Comparison of ENCODE assay signal across 10 cellular contexts in genomic region chr9:137588891-137589290, GRCh38. TPM values are rescaled to one million over a fixed set of nuclear protein-coding genes. Genes with fewer than 3 reads are reported as not detected.
DNase-seq lines count a peak whose midpoint lies in the region; ATAC-seq and TF ChIP-seq lines count a peak whose summit lies in the region.
"Had no signal": no experiment of that assay in that cellular context is flagged by ENCODE, and none has a peak within 500 bp of the region (broad histone marks: within the 10 kb centered on the region; RNA-seq: fewer than 3 reads in every experiment).

No MANE protein-coding gene starts in this region.

- H3K27me3 ChIP-seq in A673 (replicated peaks; ENCODE audit: insufficient read depth, low read depth, low read length, poor library complexity): no peaks in the 10 kb centered on the region
- H3K27me3 ChIP-seq in HAP-1 (ENCODE audit: low read depth): no peaks in the 10 kb centered on the region
- H3K27me3 ChIP-seq in iPS-20b (ENCODE audit: insufficient read depth, low read length): peaks cover 9% of the 10 kb centered on the region; the same call in 1 of the 2 replicates
- H3K27me3 ChIP-seq: pancreas had no signal

- peaks cover 8% of the 10 kb centered on the region for H3K36me3 Mint-ChIP-seq in activated naive CD8-positive, alpha-beta T cell treated with anti-CD3 and anti-CD28 coated beads, Interleukin-2, amount 10 ng/mL, durations not matched to agents 7 days and 5 days

- DNase-seq in A673 (ENCODE audit: low spot score): no peak
- no peak for DNase-seq in HAP-1 (ENCODE audit: low spot score in 2 of 2)
- DNase-seq in activated naive CD8-positive, alpha-beta T cell treated with anti-CD3 and anti-CD28 coated beads, Interleukin-2, amount 10 ng/mL, durations not matched to agents 7 days and 5 days: no peak
- no peak for DNase-seq in A172 (ENCODE audit: low spot score)
- no peak for DNase-seq in stimulated activated CD4-positive, alpha-beta T cell treated with anti-CD3 and anti-CD28 coated beads, Interleukin-2, amount 100 ng/mL, for 48 hours

- H3K27ac ChIP-seq in A673 (ENCODE audit: low read depth, low read length, poor library complexity, severe bottlenecking): peak overlapping the region; percentile 77
- H3K27ac ChIP-seq in iPS-20b (ENCODE audit: low read length): no peak overlapping the region
- H3K27ac ChIP-seq: pancreas, thoracic aorta had no signal

- peak overlapping the region; percentile 81 for H3K9ac ChIP-seq in iPS-20b (ENCODE audit: low read depth, low read length)

- no peak overlapping the region for H3K27ac Mint-ChIP-seq in activated naive CD8-positive, alpha-beta T cell treated with anti-CD3 and anti-CD28 coated beads, Interleukin-2, amount 10 ng/mL, durations not matched to agents 7 days and 5 days

- no peaks in the 10 kb centered on the region for H3K9me3 ChIP-seq in A673 (ENCODE audit: low read depth, low read length, poor library complexity, severe bottlenecking)
- no peaks in the 10 kb centered on the region for H3K9me3 ChIP-seq in HAP-1
- H3K9me3 ChIP-seq in iPS-20b (ENCODE audit: insufficient read depth, low read depth, low read length): no peaks in the 10 kb centered on the region
- H3K9me3 ChIP-seq: pancreas, thoracic aorta had no signal

- H3K36me3 ChIP-seq in A673 (ENCODE audit: insufficient read depth, low read length, poor library complexity, severe bottlenecking): peaks cover 35% of the 10 kb centered on the region
- H3K36me3 ChIP-seq in HAP-1 (replicated peaks): peaks cover 49% of the 10 kb centered on the region
- H3K36me3 ChIP-seq in iPS-20b (ENCODE audit: insufficient read depth, low read depth, low read length): peaks cover 50% of the 10 kb centered on the region

- in situ Hi-C loops in HAP-1 (cut with MboI; ENCODE audit: low sequenced_read_pairs): no loop called here

- CTCF ChIA-PET in A673 (lab: Charles Lee): no interaction called here

- no peak for ATAC-seq in activated naive CD8-positive, alpha-beta T cell treated with anti-CD3 and anti-CD28 coated beads, Interleukin-2, amount 10 ng/mL, durations not matched to agents 7 days and 5 days (ENCODE audit: low read depth)
- ATAC-seq in GM21786 (IDR thresholded peaks at IDR 0.05; ENCODE audit: unreplicated experiment) (no peak), HG03521 (IDR thresholded peaks at IDR 0.05; ENCODE audit: unreplicated experiment) (no peak)
- ATAC-seq: pancreas had no signal

- no peaks in the 10 kb centered on the region for H3K27me3 Mint-ChIP-seq in activated naive CD8-positive, alpha-beta T cell treated with anti-CD3 and anti-CD28 coated beads, Interleukin-2, amount 10 ng/mL, durations not matched to agents 7 days and 5 days

- H3K4me3 ChIP-seq in A673 (ENCODE audit: low read depth, low read length, poor library complexity, severe bottlenecking) (peak overlapping the region; percentile 94), HAP-1 (peak overlapping the region; percentile 58), iPS-20b (ENCODE audit: low read length) (peak overlapping the region; percentile 85)

- peaks cover 11% of the 10 kb centered on the region for H3K4me1 Mint-ChIP-seq in activated naive CD8-positive, alpha-beta T cell treated with anti-CD3 and anti-CD28 coated beads, Interleukin-2, amount 10 ng/mL, durations not matched to agents 7 days and 5 days

- POLR2A ChIA-PET in A673 (lab: Charles Lee; ENCODE audit: low non-redundant PET): no interaction called here
- POLR2A ChIA-PET in activated naive CD8-positive, alpha-beta T cell treated with anti-CD3 and anti-CD28 coated beads, Interleukin-2, amount 10 ng/mL, durations not matched to agents 7 days and 5 days (lab: Charles Lee): interaction anchor here (1.2 kb wide), 1 partner anchor 37 kb away, joined by 5 read pairs; the partner anchor contains the start of gene MRPL41

- no peaks in the 10 kb centered on the region for H3K9me3 Mint-ChIP-seq in activated naive CD8-positive, alpha-beta T cell treated with anti-CD3 and anti-CD28 coated beads, Interleukin-2, amount 10 ng/mL, durations not matched to agents 7 days and 5 days

- peak overlapping the region; percentile 88 for H3K4me3 Mint-ChIP-seq in activated naive CD8-positive, alpha-beta T cell treated with anti-CD3 and anti-CD28 coated beads, Interleukin-2, amount 10 ng/mL, durations not matched to agents 7 days and 5 days

- no peak for TF ChIP-seq CTCF in A673 (conservative IDR thresholded peaks at IDR 0.05; ENCODE audit: low read depth, low read length)

- H3K4me1 ChIP-seq in A673 (ENCODE audit: insufficient read depth, low read length, poor library complexity, severe bottlenecking) (peaks cover 7% of the 10 kb centered on the region), HAP-1 (peaks cover 16% of the 10 kb centered on the region), iPS-20b (ENCODE audit: insufficient read depth, low read length) (peaks cover 6% of the 10 kb centered on the region; the same call in 1 of the 2 replicates)

- intact Hi-C loops in A673 (cut with micrococcal nuclease; ENCODE audit: unreplicated experiment): no loop called here

- no TSS peak for BruUV-seq in A673 (replicated peaks; lab: Mats Ljungman, UMichigan)

RNA-seq across cellular contexts. Expression of gene ZMYND19, which starts 1.4 kb away (rescaled TPM):
- 68.0 and 75.3 TPM in 2 replicates for total RNA-seq in A673 (2021)
- total RNA-seq in activated naive CD8-positive, alpha-beta T cell treated with anti-CD3 and anti-CD28 coated beads, Interleukin-2, amount 10 ng/mL, durations not matched to agents 7 days and 5 days: 10 to 100 TPM; 31.3 to 33.0 TPM
- total RNA-seq in A172 (2014; rRNA removed; shearing (Covaris generic)): 66.5 and 68.8 TPM in 2 replicates

RNA-seq across cellular contexts. Expression of gene DPH7, which starts 10.2 kb away (rescaled TPM):
- total RNA-seq in A673 (2021): 56.5 and 56.9 TPM in 2 replicates
- 10 to 100 TPM; 49.1 to 49.2 TPM for total RNA-seq in activated naive CD8-positive, alpha-beta T cell treated with anti-CD3 and anti-CD28 coated beads, Interleukin-2, amount 10 ng/mL, durations not matched to agents 7 days and 5 days
- total RNA-seq in A172 (2014; rRNA removed; shearing (Covaris generic)): 47.4 and 56.0 TPM in 2 replicates

RNA-seq across cellular contexts. Expression of gene ARRDC1, which starts 16.6 kb away (rescaled TPM):
- 13.3 and 18.3 TPM in 2 replicates for total RNA-seq in A673 (2021)
- total RNA-seq in activated naive CD8-positive, alpha-beta T cell treated with anti-CD3 and anti-CD28 coated beads, Interleukin-2, amount 10 ng/mL, durations not matched to agents 7 days and 5 days: 10 to 100 TPM; 62.8 to 64.6 TPM
- 57.3 and 64.3 TPM in 2 replicates for total RNA-seq in A172 (2014; rRNA removed; shearing (Covaris generic))

RNA-seq across cellular contexts. Expression of gene EHMT1, which starts 29.9 kb away (rescaled TPM):
- 115 and 124 TPM in 2 replicates for total RNA-seq in A673 (2021)
- total RNA-seq in activated naive CD8-positive, alpha-beta T cell treated with anti-CD3 and anti-CD28 coated beads, Interleukin-2, amount 10 ng/mL, durations not matched to agents 7 days and 5 days: 100 to 1,000 TPM; 111 to 118 TPM
- 45.3 and 54.7 TPM in 2 replicates for total RNA-seq in A172 (2014; rRNA removed; shearing (Covaris generic))

RNA-seq across cellular contexts. Expression of gene MRPL41, which starts 37.2 kb away (rescaled TPM):
- total RNA-seq in A673 (2021): 66.6 and 67.4 TPM in 2 replicates
- 10 to 100 TPM; 58.8 to 64.4 TPM for total RNA-seq in activated naive CD8-positive, alpha-beta T cell treated with anti-CD3 and anti-CD28 coated beads, Interleukin-2, amount 10 ng/mL, durations not matched to agents 7 days and 5 days
- 86.1 and 103 TPM in 2 replicates for total RNA-seq in A172 (2014; rRNA removed; shearing (Covaris generic))
